In the genomic region with DNA sequence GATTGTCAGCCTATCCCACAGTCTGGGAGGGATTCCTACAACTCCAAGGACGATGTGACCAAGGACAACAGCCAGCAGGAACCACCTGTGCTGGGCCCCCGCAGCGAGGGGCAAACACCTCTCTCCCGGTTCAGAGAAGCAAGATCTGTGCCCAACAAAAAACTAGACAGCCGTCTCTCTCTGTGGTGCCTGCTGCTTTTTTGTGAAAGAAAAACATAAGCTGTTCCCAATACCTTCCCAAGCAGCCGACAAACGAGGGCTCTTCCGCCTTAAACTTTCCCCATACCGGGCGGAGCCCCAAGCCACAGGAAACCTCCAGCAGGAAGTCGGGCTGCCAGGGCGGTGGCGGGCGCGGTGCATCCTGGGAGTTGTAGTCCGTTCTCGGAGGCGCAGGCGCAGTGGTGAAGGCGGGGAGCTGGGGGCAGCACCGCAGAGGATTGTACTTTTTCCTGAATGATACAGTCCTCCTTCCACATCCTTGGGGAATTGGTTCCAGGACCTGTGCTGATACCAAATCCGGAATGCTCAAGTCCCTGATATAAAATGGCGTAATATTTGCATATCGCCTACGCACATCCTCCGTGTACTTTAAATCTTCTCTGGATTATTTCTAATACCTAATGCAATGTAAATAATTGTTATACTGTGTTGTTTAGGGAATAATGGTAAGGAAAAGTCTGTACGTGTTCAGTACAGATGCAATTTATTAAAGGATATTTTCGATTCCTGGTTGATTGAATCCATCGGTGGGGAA, we compare ENCODE assay signal across 8 cellular contexts.
DNase-seq lines count a peak whose midpoint lies in the region; ATAC-seq and TF ChIP-seq lines count a peak whose summit lies in the region.

No MANE protein-coding gene starts in this region.

- peaks cover 20% of the 10 kb centered on the region for H3K36me3 Mint-ChIP-seq in effector memory CD8-positive, alpha-beta T cell (ENCODE audit: insufficient read depth)

- peaks cover 33 to 40% of the 10 kb centered on the region in 2 donors for H3K4me1 Mint-ChIP-seq in effector memory CD8-positive, alpha-beta T cell (ENCODE audit: low read depth in 2 of 2)

- peak; percentile 82 for DNase-seq in CMK (ENCODE audit: low read depth)
- DNase-seq in GM20000 (ENCODE audit: low spot score): peak; percentile 77
- DNase-seq in HT-29 (ENCODE audit: low spot score): peak; percentile 88
- peak; percentile 92 for DNase-seq in NK-92 treated with Interleukin-12 subunit alpha and Interleukin-12 subunit beta, amount 100 ng/mL, for 24 hours (lab: John Stamatoyannopoulos, UW)
- peak; percentile 83 to 87 for DNase-seq in activated CD8-positive, alpha-beta memory T cell treated with anti-CD3 and anti-CD28 coated beads for 4 hours (ENCODE audit: low read depth in 2 of 2)
- DNase-seq in effector memory CD8-positive, alpha-beta T cell: peak; percentile 85 to 90 (median 86)
- DNase-seq in medulla oblongata (ENCODE audit: extremely low spot score): peak; percentile 98
- DNase-seq in stimulated activated CD4-positive, alpha-beta T cell treated with anti-CD3 and anti-CD28 coated beads, TNF-alpha, amount 100 ng/mL, for 48 hours (ENCODE audit: low read depth in 3 of 3): peak; percentile 81 to 85 (median 82)

- H3K27me3 Mint-ChIP-seq in effector memory CD8-positive, alpha-beta T cell: no peaks in the 10 kb centered on the region

- no peak for TF ChIP-seq CTCF in GM20000 (IDR thresholded peaks at IDR 0.05; ENCODE audit: extremely low read depth, missing control alignments)

- H3K27ac Mint-ChIP-seq in effector memory CD8-positive, alpha-beta T cell: peak overlapping the region; percentile 99 to 100

- no peaks in the 10 kb centered on the region for H3K9me3 Mint-ChIP-seq in effector memory CD8-positive, alpha-beta T cell

- peak overlapping the region; percentile 95 to 97 for H3K4me3 Mint-ChIP-seq in effector memory CD8-positive, alpha-beta T cell

- ATAC-seq in effector memory CD8-positive, alpha-beta T cell (replicated peaks): peak; percentile 83

Comparison
In these comparisons a context has a peak if more than half of its experiments do, and no peak if none do; other contexts are left out.
1. Peak in every context shown above with its lines: DNase-seq and ATAC-seq.